1 cellular context compared by ENCODE assay signal in genomic region chr17:30337393-30337999, GRCh38.
A peak's percentile ranks its signal among the peaks of the same experiment; 100 is the strongest.
TF ChIP-seq lines count a peak whose summit lies in the region.

No MANE protein-coding gene starts in this region.

TF ChIP-seq in HepG2, 621 proteins besides CTCF, POLR2A, EP300 and RAD21 (continued from another document and continues in another):
- 0 out of 2 replicates have a peak, but pooled peaks have one; percentile 25 for TF ChIP-seq ATF3 (CRISPR knock-in tag; IDR thresholded peaks at IDR 0.05)
- TF ChIP-seq ZBTB34 (CRISPR knock-in tag; IDR thresholded peaks at IDR 0.05): 0 out of 2 replicates have a peak, but pooled peaks have one; percentile 67
- no peak for TF ChIP-seq ZNF143 (CRISPR knock-in tag; IDR thresholded peaks at IDR 0.05)
- TF ChIP-seq PHF20 (CRISPR knock-in tag; IDR thresholded peaks at IDR 0.05): no peak
- peak; percentile 56; the same call in 1 of the 2 replicates for TF ChIP-seq TAF1 (CRISPR knock-in tag; IDR thresholded peaks at IDR 0.05)
- TF ChIP-seq ZNF331 (CRISPR knock-in tag; IDR thresholded peaks at IDR 0.05): peak; percentile 82
- TF ChIP-seq ZSCAN25 (CRISPR knock-in tag; IDR thresholded peaks at IDR 0.05): peak; percentile 51; the same call in 1 of the 2 replicates
- peak; percentile 96 for TF ChIP-seq RARA (CRISPR knock-in tag; IDR thresholded peaks at IDR 0.05)
- no peak for TF ChIP-seq KLF12 (CRISPR knock-in tag; IDR thresholded peaks at IDR 0.05; ENCODE audit: borderline replicate concordance)
- no peak for TF ChIP-seq PTBP1 (IDR thresholded peaks at IDR 0.05; ENCODE audit: low read depth, low read length, poor library complexity, severe bottlenecking)
- TF ChIP-seq ZKSCAN8 (CRISPR knock-in tag; IDR thresholded peaks at IDR 0.05; ENCODE audit: borderline replicate concordance): 0 out of 2 replicates have a peak, but pooled peaks have one; percentile 31
- no peak; the same call in 1 of the 2 replicates for TF ChIP-seq BCL3 (CRISPR knock-in tag; IDR thresholded peaks at IDR 0.05)
- TF ChIP-seq CEBPG (CRISPR knock-in tag; IDR thresholded peaks at IDR 0.05): peak; percentile 16; the same call in 1 of the 2 replicates
- peak; percentile 56; the same call in 1 of the 2 replicates for TF ChIP-seq MIXL1 (CRISPR knock-in tag; IDR thresholded peaks at IDR 0.05)
- TF ChIP-seq ZFP36 (IDR thresholded peaks at IDR 0.05; ENCODE audit: borderline replicate concordance, low read depth, low read length, partially characterized antibody): no peak
- no peak for TF ChIP-seq TMF1 (CRISPR knock-in tag; IDR thresholded peaks at IDR 0.05; ENCODE audit: low read depth)
- TF ChIP-seq ARNTL (CRISPR knock-in tag; IDR thresholded peaks at IDR 0.05): peak; percentile 47; the same call in 1 of the 2 replicates
- peak; percentile 67; the same call in 1 of the 2 replicates for TF ChIP-seq GLI4 (CRISPR knock-in tag; IDR thresholded peaks at IDR 0.05; ENCODE audit: borderline replicate concordance)
- TF ChIP-seq ZNF749 (CRISPR knock-in tag; IDR thresholded peaks at IDR 0.05; ENCODE audit: borderline replicate concordance): no peak
- no peak for TF ChIP-seq ZSCAN30 (CRISPR knock-in tag; IDR thresholded peaks at IDR 0.05)
- TF ChIP-seq RXRB (CRISPR knock-in tag; IDR thresholded peaks at IDR 0.05; ENCODE audit: borderline replicate concordance): peak; percentile 90
- TF ChIP-seq SMYD3 (CRISPR knock-in tag; IDR thresholded peaks at IDR 0.05): no peak
- peak; percentile 95 for TF ChIP-seq ETV5 (CRISPR knock-in tag; IDR thresholded peaks at IDR 0.05; ENCODE audit: borderline replicate concordance)
- TF ChIP-seq PHB2 (IDR thresholded peaks at IDR 0.05; ENCODE audit: partially characterized antibody): no peak
- TF ChIP-seq MXI1 (IDR thresholded peaks at IDR 0.05; ENCODE audit: borderline replicate concordance, low read depth, low read length): peak; percentile 30; the same call in 1 of the 3 replicates
- TF ChIP-seq ZNF660 (CRISPR knock-in tag; IDR thresholded peaks at IDR 0.05; ENCODE audit: borderline replicate concordance, low read depth): no peak
- TF ChIP-seq ZNF234 (CRISPR knock-in tag; conservative IDR thresholded peaks at IDR 0.05): no peak
- peak; percentile 77; the same call in 1 of the 2 replicates for TF ChIP-seq ZNF292 (CRISPR knock-in tag; IDR thresholded peaks at IDR 0.05; ENCODE audit: borderline replicate concordance, low read depth)
- no peak for TF ChIP-seq NFAT5 (CRISPR knock-in tag; IDR thresholded peaks at IDR 0.05)
- peak; percentile 62; the same call in 1 of the 2 replicates for TF ChIP-seq TFAP4 (IDR thresholded peaks at IDR 0.05; ENCODE audit: borderline replicate concordance, low read depth)
- 0 out of 2 replicates have a peak, but pooled peaks have one; percentile 46 for TF ChIP-seq ZSCAN29 (CRISPR knock-in tag; conservative IDR thresholded peaks at IDR 0.05)
- TF ChIP-seq DZIP1 (CRISPR knock-in tag; IDR thresholded peaks at IDR 0.05): no peak
- TF ChIP-seq ZNF33B (CRISPR knock-in tag; IDR thresholded peaks at IDR 0.05): 0 out of 2 replicates have a peak, but pooled peaks have one; percentile 35
- no peak for TF ChIP-seq ZNF547 (CRISPR knock-in tag; IDR thresholded peaks at IDR 0.05)
- TF ChIP-seq NR2F6 (IDR thresholded peaks at IDR 0.05): peak; percentile 94
- TF ChIP-seq NR2F6 (CRISPR knock-in tag; IDR thresholded peaks at IDR 0.05): peak; percentile 95
- no peak; the same call in 1 of the 2 replicates for TF ChIP-seq MYC (CRISPR knock-in tag; IDR thresholded peaks at IDR 0.05; ENCODE audit: borderline replicate concordance)
- TF ChIP-seq ELF3 (CRISPR knock-in tag; IDR thresholded peaks at IDR 0.05): peak; percentile 76
- peak; percentile 32; the same call in 1 of the 2 replicates for TF ChIP-seq MIER2 (CRISPR knock-in tag; IDR thresholded peaks at IDR 0.05)
- no peak for TF ChIP-seq ZNF335 (CRISPR knock-in tag; IDR thresholded peaks at IDR 0.05)
- TF ChIP-seq ZBTB33 (CRISPR knock-in tag; IDR thresholded peaks at IDR 0.05): 0 out of 2 replicates have a peak, but pooled peaks have one; percentile 32
- TF ChIP-seq YEATS4 (CRISPR knock-in tag; IDR thresholded peaks at IDR 0.05; ENCODE audit: borderline replicate concordance): peak; percentile 59; the same call in 1 of the 2 replicates
- peak; percentile 94 for TF ChIP-seq PAXIP1 (CRISPR knock-in tag; conservative IDR thresholded peaks at IDR 0.05)
- TF ChIP-seq DNMT3B (CRISPR knock-in tag; conservative IDR thresholded peaks at IDR 0.05): no peak
- TF ChIP-seq KDM5B (CRISPR knock-in tag; IDR thresholded peaks at IDR 0.05; ENCODE audit: borderline replicate concordance): no peak
- TF ChIP-seq ZNF205 (CRISPR knock-in tag; IDR thresholded peaks at IDR 0.05): 0 out of 2 replicates have a peak, but pooled peaks have one; percentile 24
- peak; percentile 86 for TF ChIP-seq MED1 (CRISPR knock-in tag; IDR thresholded peaks at IDR 0.05)
- TF ChIP-seq BRCA1 (CRISPR knock-in tag; IDR thresholded peaks at IDR 0.05): no peak
- peak; percentile 30; the same call in 1 of the 2 replicates for TF ChIP-seq ZNF746 (CRISPR knock-in tag; IDR thresholded peaks at IDR 0.05)
- peak; percentile 67 for TF ChIP-seq THAP11 (CRISPR knock-in tag; IDR thresholded peaks at IDR 0.05)
